Comparison of ENCODE assay signal across 1 cellular context in genomic region chr1:93597697-93598096, GRCh38.
TF ChIP-seq lines count a peak whose summit lies in the region.

No MANE protein-coding gene starts in this region.

TF ChIP-seq in WTC11, 78 proteins besides CTCF, POLR2A, EP300 and RAD21 (continued from another document):
- TF ChIP-seq, protein P1, sequence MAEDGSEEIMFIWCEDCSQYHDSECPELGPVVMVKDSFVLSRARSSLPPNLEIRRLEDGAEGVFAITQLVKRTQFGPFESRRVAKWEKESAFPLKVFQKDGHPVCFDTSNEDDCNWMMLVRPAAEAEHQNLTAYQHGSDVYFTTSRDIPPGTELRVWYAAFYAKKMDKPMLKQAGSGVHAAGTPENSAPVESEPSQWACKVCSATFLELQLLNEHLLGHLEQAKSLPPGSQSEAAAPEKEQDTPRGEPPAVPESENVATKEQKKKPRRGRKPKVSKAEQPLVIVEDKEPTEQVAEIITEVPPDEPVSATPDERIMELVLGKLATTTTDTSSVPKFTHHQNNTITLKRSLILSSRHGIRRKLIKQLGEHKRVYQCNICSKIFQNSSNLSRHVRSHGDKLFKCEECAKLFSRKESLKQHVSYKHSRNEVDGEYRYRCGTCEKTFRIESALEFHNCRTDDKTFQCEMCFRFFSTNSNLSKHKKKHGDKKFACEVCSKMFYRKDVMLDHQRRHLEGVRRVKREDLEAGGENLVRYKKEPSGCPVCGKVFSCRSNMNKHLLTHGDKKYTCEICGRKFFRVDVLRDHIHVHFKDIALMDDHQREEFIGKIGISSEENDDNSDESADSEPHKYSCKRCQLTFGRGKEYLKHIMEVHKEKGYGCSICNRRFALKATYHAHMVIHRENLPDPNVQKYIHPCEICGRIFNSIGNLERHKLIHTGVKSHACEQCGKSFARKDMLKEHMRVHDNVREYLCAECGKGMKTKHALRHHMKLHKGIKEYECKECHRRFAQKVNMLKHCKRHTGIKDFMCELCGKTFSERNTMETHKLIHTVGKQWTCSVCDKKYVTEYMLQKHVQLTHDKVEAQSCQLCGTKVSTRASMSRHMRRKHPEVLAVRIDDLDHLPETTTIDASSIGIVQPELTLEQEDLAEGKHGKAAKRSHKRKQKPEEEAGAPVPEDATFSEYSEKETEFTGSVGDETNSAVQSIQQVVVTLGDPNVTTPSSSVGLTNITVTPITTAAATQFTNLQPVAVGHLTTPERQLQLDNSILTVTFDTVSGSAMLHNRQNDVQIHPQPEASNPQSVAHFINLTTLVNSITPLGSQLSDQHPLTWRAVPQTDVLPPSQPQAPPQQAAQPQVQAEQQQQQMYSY (CRISPR knock-in tag; IDR thresholded peaks at IDR 0.05): no peak
- TF ChIP-seq FOXJ3 (CRISPR knock-in tag; IDR thresholded peaks at IDR 0.05; ENCODE audit: borderline replicate concordance) (no peak), ZNF396 (CRISPR knock-in tag; IDR thresholded peaks at IDR 0.05; ENCODE audit: borderline replicate concordance) (no peak), ZBTB21 (CRISPR knock-in tag; IDR thresholded peaks at IDR 0.05; ENCODE audit: borderline replicate concordance) (no peak)
